23 cellular contexts compared by ENCODE assay signal in genomic region chr5:99945706-99946442, GRCh38.
"Had no signal": no experiment of that assay in that cellular context is flagged by ENCODE, and none has a peak within 500 bp of the region (broad histone marks: within the 10 kb centered on the region; RNA-seq: fewer than 3 reads in every experiment).

No MANE protein-coding gene starts in this region.

- H3K4me3 ChIP-seq: adrenal gland, ascending aorta, heart left ventricle, pancreas, psoas muscle, right atrium auricular region, thyroid gland had no signal

- H3K9me3 ChIP-seq: ascending aorta, heart left ventricle, neutrophil, pancreas, psoas muscle, right atrium auricular region, thyroid gland had no signal

- H3K4me1 ChIP-seq: adrenal gland, ascending aorta, heart left ventricle, pancreas, psoas muscle, right atrium auricular region, thyroid gland had no signal

- H3K27me3 ChIP-seq: adrenal gland, ascending aorta, brain microvascular endothelial cell, heart left ventricle, neutrophil, right atrium auricular region, thyroid gland had no signal

- DNase-seq: activated B cell treated with CpG ODN at 0.5 μM for 24 hours; activated CD4-positive, alpha-beta T cell treated with anti-CD3 and anti-CD28 coated beads for 4 hours; activated CD4-positive, alpha-beta T cell treated with anti-CD3 and anti-CD28 coated beads, Interleukin-2, amount 50 U/mL, for 48 hours; activated CD8-positive, alpha-beta memory T cell treated with anti-CD3 and anti-CD28 coated beads, Interleukin-2, amount 50 U/mL, for 48 hours; activated naive CD4-positive, alpha-beta T cell; activated T-cell treated with anti-CD3 and anti-CD28 coated beads, Interleukin-2, amount 50 U/mL, for 4 hours; adrenal gland; brain microvascular endothelial cell; caudate nucleus; effector CD4-positive, alpha-beta T cell; heart left ventricle; islet precursor cell; left cardiac atrium; pancreas; psoas muscle; stimulated activated CD4-positive, alpha-beta T cell treated with anti-CD3 and anti-CD28 coated beads, Interleukin-12 subunit alpha, Interleukin-12 subunit beta, amount 100 ng/mL, for 4 hours; stimulated activated CD4-positive, alpha-beta T cell treated with anti-CD3 and anti-CD28 coated beads, Interleukin-4, amount 100 ng/mL, for 4 hours; substantia nigra; thyroid gland had no signal

- H3K36me3 ChIP-seq: adrenal gland, ascending aorta, brain microvascular endothelial cell, heart left ventricle, neutrophil, pancreas, right atrium auricular region, thyroid gland had no signal

- H3K27ac ChIP-seq: adrenal gland, ascending aorta, brain microvascular endothelial cell, heart left ventricle, neutrophil, pancreas, psoas muscle, right atrium auricular region, thyroid gland had no signal

- ATAC-seq: activated T-cell treated with anti-CD3 and anti-CD28 coated beads, Interleukin-2, amount 50 U/mL, for 4 hours; heart left ventricle; left cardiac atrium; natural killer cell treated with Interleukin-12 subunit alpha and Interleukin-12 subunit beta and Interleukin-15 and Interleukin-18, amount 100 ng/mL, for 72 hours; pancreas; psoas muscle had no signal
